8 cellular contexts compared by ENCODE assay signal in genomic region chr18:80257579-80258543, GRCh38. TPM values are rescaled to one million over a fixed set of nuclear protein-coding genes. Genes with fewer than 3 reads are reported as not detected.
DNase-seq lines count a peak whose midpoint lies in the region; ATAC-seq and TF ChIP-seq lines count a peak whose summit lies in the region.
"Not testable (repeated sequence)": the region's sequence is repeated elsewhere in the genome, so short reads cannot be mapped to it uniquely, and the experiment has no call there.

No MANE protein-coding gene starts in this region.

- not testable (repeated sequence) for ATAC-seq in activated CD8-positive, alpha-beta T cell treated with anti-CD3 and anti-CD28 coated beads, Interleukin-2, amount 10 ng/mL, durations not matched to agents 7 days and 5 days; natural killer cell
- ATAC-seq in Right ventricle myocardium superior (ENCODE audit: poor library complexity) = peak; percentile 56

- H3K4me1 Mint-ChIP-seq in activated CD8-positive, alpha-beta T cell treated with anti-CD3 and anti-CD28 coated beads, Interleukin-2, amount 10 ng/mL, durations not matched to agents 7 days and 5 days (ENCODE audit: low read depth); natural killer cell: not testable (repeated sequence)

- intact Hi-C loops in mammary epithelial cell (cut with micrococcal nuclease) = loop anchor here (1.0 kb wide), 3 partner anchors 58 to 101 kb away; no protein-coding TSS in a partner anchor
- intact Hi-C loops in Right ventricle myocardium superior (cut with DNase I); natural killer cell (cut with micrococcal nuclease): not testable (repeated sequence)

- in situ Hi-C loops in mammary epithelial cell (cut with MboI; ENCODE audit: low sequenced_read_pairs in 2 of 2) = not testable (repeated sequence)

- not testable (repeated sequence) for H3K9me3 Mint-ChIP-seq in activated CD8-positive, alpha-beta T cell treated with anti-CD3 and anti-CD28 coated beads, Interleukin-2, amount 10 ng/mL, durations not matched to agents 7 days and 5 days (ENCODE audit: insufficient read depth); natural killer cell

- BruUV-seq in mammary epithelial cell (replicated peaks; lab: Mats Ljungman, UMichigan) = not testable (repeated sequence)

- not testable (repeated sequence) for H3K4me3 ChIP-seq in NT2/D1 (ENCODE audit: insufficient read length, low read depth); mammary epithelial cell (replicated peaks in 1 of 3; ENCODE audit: insufficient read depth in 1 of 3, low read depth in 2 of 3, low read length in 3 of 3)

- POLR2A ChIA-PET in activated CD8-positive, alpha-beta T cell treated with anti-CD3 and anti-CD28 coated beads, Interleukin-2, amount 10 ng/mL, durations not matched to agents 7 days and 5 days (lab: Charles Lee) = not testable (repeated sequence)

- 36% methylated on average over 10 of the region's 12 CpGs for WGBS in mammary epithelial cell (ENCODE audit: low coverage, missing lambda C conversion rate)

- H3K9ac ChIP-seq in NT2/D1 (ENCODE audit: insufficient read length, low read depth); mammary epithelial cell (ENCODE audit: insufficient read depth, low read length): not testable (repeated sequence)

- H3K27ac ChIP-seq in 22Rv1; mammary epithelial cell (ENCODE audit: insufficient read depth, low read depth, low read length): not testable (repeated sequence)

- DNase-seq in NT2/D1 (ENCODE audit: low read depth, low spot score) = peak; percentile 22
- DNase-seq in activated CD8-positive, alpha-beta T cell treated with anti-CD3 and anti-CD28 coated beads, Interleukin-2, amount 10 ng/mL, durations not matched to agents 7 days and 5 days = peak; percentile 73
- peak; percentile 60 for DNase-seq in mammary epithelial cell
- peak; percentile 86 for DNase-seq in Right ventricle myocardium superior
- DNase-seq in natural killer cell = not testable (repeated sequence)
- DNase-seq in stimulated activated CD4-positive, alpha-beta T cell treated with anti-CD3 and anti-CD28 coated beads, Interleukin-4, amount 100 ng/mL, for 1 hour = peak; percentile 55

- dilution Hi-C loops in mammary epithelial cell (cut with HindIII; ENCODE audit: low sequenced_read_pairs) = not testable (repeated sequence)

- peaks cover 36% of the 10 kb centered on the region; the same call in 1 of the 2 replicates for H3K9me3 ChIP-seq in NT2/D1 (ENCODE audit: insufficient read depth, low read length)
- not testable (repeated sequence) for H3K9me3 ChIP-seq in mammary epithelial cell (replicated peaks; ENCODE audit: insufficient read depth, low read length)

- not testable (repeated sequence) for H3K79me2 ChIP-seq in mammary epithelial cell (ENCODE audit: insufficient read depth, low read length)

- not testable (repeated sequence) for H2AFZ ChIP-seq in mammary epithelial cell (ENCODE audit: low read depth, low read length)

- H3K36me3 Mint-ChIP-seq in activated CD8-positive, alpha-beta T cell treated with anti-CD3 and anti-CD28 coated beads, Interleukin-2, amount 10 ng/mL, durations not matched to agents 7 days and 5 days (ENCODE audit: low read depth); natural killer cell: not testable (repeated sequence)

- CTCF ChIA-PET in activated CD8-positive, alpha-beta T cell treated with anti-CD3 and anti-CD28 coated beads, Interleukin-2, amount 10 ng/mL, durations not matched to agents 7 days and 5 days (lab: Charles Lee) = interaction anchor here (1.4 to 4.2 kb wide), 3 partner anchors 57 to 100 kb away, joined by 3 to 31 read pairs (median 5); no protein-coding TSS in a partner anchor
- CTCF ChIA-PET in mammary epithelial cell (lab: Charles Lee; ENCODE audit: low non-redundant PET) = not testable (repeated sequence)

- not testable (repeated sequence) for H3K4me1 ChIP-seq in NT2/D1 (ENCODE audit: insufficient read depth, insufficient read length); mammary epithelial cell (ENCODE audit: insufficient read depth, low read length)

- H3K27me3 ChIP-seq in NT2/D1 (ENCODE audit: insufficient read depth, insufficient read length); mammary epithelial cell (ENCODE audit: insufficient read depth, low read length): not testable (repeated sequence)

- not testable (repeated sequence) for H3K4me2 ChIP-seq in mammary epithelial cell (ENCODE audit: insufficient read depth, low read depth, low read length)

- H4K20me1 ChIP-seq in mammary epithelial cell (ENCODE audit: insufficient read depth, low read length) = not testable (repeated sequence)

- not testable (repeated sequence) for H3K36me3 ChIP-seq in NT2/D1 (ENCODE audit: insufficient read depth, insufficient read length, low read length); mammary epithelial cell (ENCODE audit: insufficient read depth, low read length)

- H3K4me3 Mint-ChIP-seq in activated CD8-positive, alpha-beta T cell treated with anti-CD3 and anti-CD28 coated beads, Interleukin-2, amount 10 ng/mL, durations not matched to agents 7 days and 5 days; natural killer cell: not testable (repeated sequence)

- TF ChIP-seq CTCF in 22Rv1 (IDR thresholded peaks at IDR 0.05) = peak; percentile 84
- peak; percentile 86 for TF ChIP-seq CTCF in GM12873 (IDR thresholded peaks at IDR 0.05; ENCODE audit: insufficient read depth, low read depth, low read length, missing control alignments)
- peak; percentile 73 to 91 for TF ChIP-seq CTCF in mammary epithelial cell (conservative IDR thresholded peaks at IDR 0.05 in 1 of 2, IDR thresholded peaks at IDR 0.05 in 1 of 2; ENCODE audit: extremely low read depth in 1 of 2, insufficient read depth in 1 of 2, low read depth in 1 of 2, low read length in 2 of 2)
- TF ChIP-seq CTCF in natural killer cell (IDR thresholded peaks at IDR 0.05) = peak; percentile 54

- not testable (repeated sequence) for H3K27ac Mint-ChIP-seq in activated CD8-positive, alpha-beta T cell treated with anti-CD3 and anti-CD28 coated beads, Interleukin-2, amount 10 ng/mL, durations not matched to agents 7 days and 5 days; natural killer cell

- not testable (repeated sequence) for H3K27me3 Mint-ChIP-seq in activated CD8-positive, alpha-beta T cell treated with anti-CD3 and anti-CD28 coated beads, Interleukin-2, amount 10 ng/mL, durations not matched to agents 7 days and 5 days (ENCODE audit: low read depth); natural killer cell (ENCODE audit: low read depth in 2 of 2)

RNA-seq across cellular contexts. Expression of gene PARD6G, which starts 10.5 kb away (rescaled TPM):
- total RNA-seq in activated CD8-positive, alpha-beta T cell treated with anti-CD3 and anti-CD28 coated beads, Interleukin-2, amount 10 ng/mL, durations not matched to agents 7 days and 5 days = under 1 TPM in 1 of 2 experiments, not detected in 1; 0.18 TPM
- total RNA-seq in mammary epithelial cell (10 to 100 TPM; 34.9 to 35.7 TPM), Right ventricle myocardium superior (1.7 TPM), natural killer cell (not detected)
- polyA plus RNA-seq in mammary epithelial cell = 16.6 TPM
- polyA minus RNA-seq in mammary epithelial cell = 51.2 TPM

Comparison
In these comparisons a context has a peak if more than half of its experiments do, and no peak if none do; other contexts are left out.
1. RNA of gene PARD6G, which starts 10.5 kb away (total RNA-seq): 34.9 to 35.7 TPM in mammary epithelial cell; 1.7 TPM in Right ventricle myocardium superior (single experiment), 0.18 TPM in activated CD8-positive, alpha-beta T cell treated with anti-CD3 and anti-CD28 coated beads, Interleukin-2, amount 10 ng/mL, durations not matched to agents 7 days and 5 days and not detected in natural killer cell; every median in the first group is over 10 times any median in the second.
2. Peak in every context shown above with its lines, with median percentiles within 50 percentile points of each other: CTCF ChIP-seq.